ENCODE assay signal across 22 cellular contexts in the genomic region with DNA sequence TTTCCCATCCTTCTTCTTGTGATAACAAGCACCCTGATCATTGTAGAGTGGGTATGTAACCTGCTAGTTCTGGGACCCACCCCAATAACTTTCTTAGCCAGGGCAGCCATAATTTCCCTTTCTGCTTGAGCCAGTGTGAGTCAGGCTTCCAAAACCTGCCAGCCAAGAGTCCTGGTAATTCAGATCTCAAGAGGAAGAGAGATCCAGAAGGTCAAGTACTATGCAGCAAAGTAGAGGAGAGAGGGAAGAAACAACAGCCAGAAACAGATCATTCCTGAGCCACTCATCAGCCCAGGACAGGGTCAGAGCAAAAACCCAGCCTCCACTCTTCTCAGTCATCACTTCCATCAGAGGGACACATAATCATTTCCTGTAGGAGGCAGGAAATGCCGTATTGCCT.
DNase-seq lines count a peak whose midpoint lies in the region; ATAC-seq, FAIRE-seq and TF ChIP-seq lines count a peak whose summit lies in the region.
"Had no signal": no experiment of that assay in that cellular context is flagged by ENCODE, and none has a peak within 500 bp of the region (broad histone marks: within the 10 kb centered on the region; RNA-seq: fewer than 3 reads in every experiment).

No MANE protein-coding gene starts in this region.

- H3K4me3 ChIP-seq in small intestine (ENCODE audit: low read depth in 1 of 2, low read length in 2 of 2) = no peak overlapping the region
- H3K4me3 ChIP-seq: GM23248 had no signal

- TF ChIP-seq CTCF in endothelial cell (IDR thresholded peaks at IDR 0.05; ENCODE audit: unreplicated experiment) (no peak), type B pancreatic cell (conservative IDR thresholded peaks at IDR 0.05) (no peak)

- no peak overlapping the region for H3K4me3 Mint-ChIP-seq in endothelial cell (ENCODE audit: unreplicated experiment)
- H3K4me3 Mint-ChIP-seq in type B pancreatic cell = no peak overlapping the region
- H3K4me3 Mint-ChIP-seq: CD4-positive, CD25-positive, alpha-beta regulatory T cell had no signal

- H3K27me3 ChIP-seq in small intestine (ENCODE audit: control insufficient read depth in 2 of 2, insufficient read depth in 2 of 2, low read length in 2 of 2) = no peaks in the 10 kb centered on the region

- H3K4me1 ChIP-seq in small intestine (ENCODE audit: control insufficient read depth in 2 of 2, insufficient read depth in 1 of 2, low read depth in 1 of 2, low read length in 1 of 2) = peaks cover 4 to 6% of the 10 kb centered on the region in 2 donors

- no peaks in the 10 kb centered on the region for H3K36me3 Mint-ChIP-seq in endothelial cell (ENCODE audit: low read depth, unreplicated experiment)
- no peaks in the 10 kb centered on the region for H3K36me3 Mint-ChIP-seq in type B pancreatic cell
- H3K36me3 Mint-ChIP-seq: CD4-positive, CD25-positive, alpha-beta regulatory T cell had no signal

- H3K27me3 Mint-ChIP-seq in endothelial cell (ENCODE audit: unreplicated experiment) (peaks cover 3% of the 10 kb centered on the region), type B pancreatic cell (peaks cover 13% of the 10 kb centered on the region)

- H3K4me1 Mint-ChIP-seq in endothelial cell (ENCODE audit: unreplicated experiment) (peaks cover 9% of the 10 kb centered on the region), type B pancreatic cell (ENCODE audit: unreplicated experiment) (peaks cover 14% of the 10 kb centered on the region)
- H3K4me1 Mint-ChIP-seq: CD4-positive, CD25-positive, alpha-beta regulatory T cell had no signal

- no peaks in the 10 kb centered on the region for H3K9me3 ChIP-seq in small intestine (ENCODE audit: control insufficient read depth, low read depth)

- 42 to 46% (median 42%) methylated on average over 1 of the region's 1 CpG for WGBS in small intestine, 3 donors

- H3K27ac Mint-ChIP-seq in endothelial cell (ENCODE audit: unreplicated experiment) (peak overlapping the region; percentile 27), type B pancreatic cell (no peak overlapping the region)
- H3K27ac Mint-ChIP-seq: CD4-positive, CD25-positive, alpha-beta regulatory T cell had no signal

- DNase-seq in NCI-H2227 treated with DMSO at 0.1 percent for 48 hours (lab: John Stamatoyannopoulos, UW) = peak; percentile 0
- no peak for DNase-seq in NCI-H2227 (lab: John Stamatoyannopoulos, UW; ENCODE audit: unreplicated experiment)
- DNase-seq in endothelial cell (ENCODE audit: low spot score) = no peak
- peak; percentile 21 for DNase-seq in small intestine
- DNase-seq in activated gamma-delta T cell treated with Interleukin-2 at 50 U/mL for 16 hours = no peak
- no peak for DNase-seq in GM19240 (ENCODE audit: insufficient read length, low spot score)
- no peak for DNase-seq in type B pancreatic cell (ENCODE audit: extremely low spot score, unreplicated experiment)
- DNase-seq: CD4-positive, CD25-positive, alpha-beta regulatory T cell; COR-L47; DMS 273 treated with DMSO at 0.1 percent for 48 hours; GM23248; HCEC 1CT; KBM-7; MV-4-11; NCI-H1694 treated with DMSO at 0.1 percent for 48 hours; NCI-H226; PC-3 had no signal

- no peaks in the 10 kb centered on the region for H3K9me3 Mint-ChIP-seq in endothelial cell (ENCODE audit: unreplicated experiment)
- H3K9me3 Mint-ChIP-seq in type B pancreatic cell = no peaks in the 10 kb centered on the region

- H3K27ac ChIP-seq in small intestine (ENCODE audit: low read depth in 1 of 2, low read length in 1 of 2) = peak overlapping the region in 1 of 2 donors; percentile 17
- H3K27ac ChIP-seq: 22Rv1, GM23248, RWPE1 had no signal

- H3K36me3 ChIP-seq in small intestine (ENCODE audit: control insufficient read depth in 2 of 2, insufficient read depth in 2 of 2, low read length in 2 of 2) = no peaks in the 10 kb centered on the region

- no peak for FAIRE-seq in small intestine (lab: Jason Lieb, UNC)
- FAIRE-seq: G401.6, HepG2 had no signal

- ATAC-seq in GM21723 (IDR thresholded peaks at IDR 0.05; ENCODE audit: unreplicated experiment) = no peak
- ATAC-seq: HepG2, PC-3 had no signal

Comparison
In these comparisons a context has a peak if more than half of its experiments do, and no peak if none do; other contexts are left out.
1. DNase-seq: peak in NCI-H2227 treated with DMSO at 0.1 percent for 48 hours (single experiment) and small intestine (single experiment); none in NCI-H2227 (single experiment), endothelial cell (single experiment), activated gamma-delta T cell treated with Interleukin-2 at 50 U/mL for 16 hours (single experiment), GM19240 (single experiment) and type B pancreatic cell (single experiment).